ENCODE assay signal across 2 cellular contexts in the genomic region with DNA sequence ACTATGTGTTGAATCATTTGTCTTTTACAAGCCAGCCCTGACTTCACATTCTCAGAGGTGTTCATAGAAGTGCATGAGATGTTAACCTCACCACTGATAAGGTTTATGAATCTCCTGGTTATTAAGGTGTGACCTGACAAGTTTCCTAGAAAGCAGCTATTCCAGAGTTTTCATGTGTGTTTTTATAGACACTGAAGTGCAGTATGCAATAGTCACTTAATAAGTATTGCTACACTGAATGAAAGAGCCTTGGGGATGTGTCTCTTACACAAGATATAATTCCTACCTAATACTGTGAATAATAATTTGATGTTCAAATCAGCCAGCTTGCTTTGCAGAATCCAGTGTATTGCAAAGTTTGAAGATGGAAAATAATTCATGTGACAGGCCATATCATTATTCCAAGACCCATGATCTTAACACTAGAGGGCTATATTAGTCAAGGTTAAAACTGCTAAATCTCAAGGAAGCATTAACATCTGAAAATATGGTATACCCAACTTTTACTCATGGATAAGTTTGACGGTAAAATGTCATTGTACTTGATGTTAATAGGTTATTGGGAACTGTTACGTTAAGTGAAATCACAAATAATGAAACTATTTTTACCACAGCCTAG.
TF ChIP-seq lines count a peak whose summit lies in the region.

No MANE protein-coding gene starts in this region.

TF ChIP-seq in IMR-90, 13 proteins besides CTCF, POLR2A, EP300 and RAD21:
- TF ChIP-seq RCOR1 (IDR thresholded peaks at IDR 0.05; ENCODE audit: insufficient replicate concordance, low read length) (no peak), MAFK (IDR thresholded peaks at IDR 0.05; ENCODE audit: low read depth, low read length) (no peak), SMC3 (IDR thresholded peaks at IDR 0.05; ENCODE audit: low read depth, low read length) (no peak), USF2 (IDR thresholded peaks at IDR 0.05; ENCODE audit: low read depth, low read length) (no peak), NFE2L2 (IDR thresholded peaks at IDR 0.05; ENCODE audit: low read depth, low read length) (no peak), CEBPB (IDR thresholded peaks at IDR 0.05; ENCODE audit: low read depth, low read length) (no peak), RFX5 (IDR thresholded peaks at IDR 0.05; ENCODE audit: low read depth, low read length) (no peak), BHLHE40 (IDR thresholded peaks at IDR 0.05; ENCODE audit: low read depth, low read length) (no peak), FOS (IDR thresholded peaks at IDR 0.05; ENCODE audit: low read depth, low read length) (no peak), MXI1 (IDR thresholded peaks at IDR 0.05; ENCODE audit: borderline replicate concordance, low read depth, low read length) (no peak), CHD1 (IDR thresholded peaks at IDR 0.05; ENCODE audit: low read depth, low read length) (no peak), MAZ (IDR thresholded peaks at IDR 0.05; ENCODE audit: borderline replicate concordance, low read depth, low read length) (no peak)
- TF ChIP-seq, protein P1, sequence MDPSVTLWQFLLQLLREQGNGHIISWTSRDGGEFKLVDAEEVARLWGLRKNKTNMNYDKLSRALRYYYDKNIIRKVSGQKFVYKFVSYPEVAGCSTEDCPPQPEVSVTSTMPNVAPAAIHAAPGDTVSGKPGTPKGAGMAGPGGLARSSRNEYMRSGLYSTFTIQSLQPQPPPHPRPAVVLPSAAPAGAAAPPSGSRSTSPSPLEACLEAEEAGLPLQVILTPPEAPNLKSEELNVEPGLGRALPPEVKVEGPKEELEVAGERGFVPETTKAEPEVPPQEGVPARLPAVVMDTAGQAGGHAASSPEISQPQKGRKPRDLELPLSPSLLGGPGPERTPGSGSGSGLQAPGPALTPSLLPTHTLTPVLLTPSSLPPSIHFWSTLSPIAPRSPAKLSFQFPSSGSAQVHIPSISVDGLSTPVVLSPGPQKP (IDR thresholded peaks at IDR 0.05; ENCODE audit: borderline replicate concordance, low read depth, low read length) = no peak
TF ChIP-seq in IMR-90: peak in this region for 0.

TF ChIP-seq in SK-N-SH treated with all-trans-retinoic acid at 6 μM for 48 hours, 23 proteins besides CTCF, POLR2A, EP300 and RAD21:
- TF ChIP-seq ZFP3 (CRISPR knock-in tag; IDR thresholded peaks at IDR 0.05) (no peak), ZNF70 (CRISPR knock-in tag; IDR thresholded peaks at IDR 0.05) (no peak), SNAI2 (CRISPR knock-in tag; IDR thresholded peaks at IDR 0.05) (no peak), TCF4 (CRISPR knock-in tag; IDR thresholded peaks at IDR 0.05; ENCODE audit: borderline replicate concordance) (no peak), ZFP30 (CRISPR knock-in tag; IDR thresholded peaks at IDR 0.05) (no peak), ISL1 (CRISPR knock-in tag; IDR thresholded peaks at IDR 0.05) (no peak), CSDC2 (CRISPR knock-in tag; IDR thresholded peaks at IDR 0.05) (no peak), RARB (CRISPR knock-in tag; IDR thresholded peaks at IDR 0.05) (no peak), GLIS3 (CRISPR knock-in tag; IDR thresholded peaks at IDR 0.05) (no peak), CSRNP3 (CRISPR knock-in tag; IDR thresholded peaks at IDR 0.05) (no peak), ZC3H10 (CRISPR knock-in tag; IDR thresholded peaks at IDR 0.05) (no peak), PPARA (CRISPR knock-in tag; IDR thresholded peaks at IDR 0.05; ENCODE audit: borderline replicate concordance) (no peak), OSR1 (CRISPR knock-in tag; IDR thresholded peaks at IDR 0.05) (no peak), TSHZ2 (CRISPR knock-in tag; IDR thresholded peaks at IDR 0.05) (no peak), TOX (CRISPR knock-in tag; IDR thresholded peaks at IDR 0.05; ENCODE audit: borderline replicate concordance) (no peak), ARNTL (CRISPR knock-in tag; IDR thresholded peaks at IDR 0.05; ENCODE audit: borderline replicate concordance, low read depth) (no peak), PATZ1 (CRISPR knock-in tag; IDR thresholded peaks at IDR 0.05; ENCODE audit: borderline replicate concordance) (no peak), ZNF8 (CRISPR knock-in tag; IDR thresholded peaks at IDR 0.05) (no peak)
- TF ChIP-seq, protein P2, sequence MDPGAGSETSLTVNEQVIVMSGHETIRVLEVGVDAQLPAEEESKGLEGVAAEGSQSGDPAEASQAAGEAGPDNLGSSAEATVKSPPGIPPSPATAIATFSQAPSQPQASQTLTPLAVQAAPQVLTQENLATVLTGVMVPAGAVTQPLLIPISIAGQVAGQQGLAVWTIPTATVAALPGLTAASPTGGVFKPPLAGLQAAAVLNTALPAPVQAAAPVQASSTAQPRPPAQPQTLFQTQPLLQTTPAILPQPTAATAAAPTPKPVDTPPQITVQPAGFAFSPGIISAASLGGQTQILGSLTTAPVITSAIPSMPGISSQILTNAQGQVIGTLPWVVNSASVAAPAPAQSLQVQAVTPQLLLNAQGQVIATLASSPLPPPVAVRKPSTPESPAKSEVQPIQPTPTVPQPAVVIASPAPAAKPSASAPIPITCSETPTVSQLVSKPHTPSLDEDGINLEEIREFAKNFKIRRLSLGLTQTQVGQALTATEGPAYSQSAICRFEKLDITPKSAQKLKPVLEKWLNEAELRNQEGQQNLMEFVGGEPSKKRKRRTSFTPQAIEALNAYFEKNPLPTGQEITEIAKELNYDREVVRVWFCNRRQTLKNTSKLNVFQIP (CRISPR knock-in tag; IDR thresholded peaks at IDR 0.05; ENCODE audit: borderline replicate concordance, low read depth) = no peak
- TF ChIP-seq, protein P3, sequence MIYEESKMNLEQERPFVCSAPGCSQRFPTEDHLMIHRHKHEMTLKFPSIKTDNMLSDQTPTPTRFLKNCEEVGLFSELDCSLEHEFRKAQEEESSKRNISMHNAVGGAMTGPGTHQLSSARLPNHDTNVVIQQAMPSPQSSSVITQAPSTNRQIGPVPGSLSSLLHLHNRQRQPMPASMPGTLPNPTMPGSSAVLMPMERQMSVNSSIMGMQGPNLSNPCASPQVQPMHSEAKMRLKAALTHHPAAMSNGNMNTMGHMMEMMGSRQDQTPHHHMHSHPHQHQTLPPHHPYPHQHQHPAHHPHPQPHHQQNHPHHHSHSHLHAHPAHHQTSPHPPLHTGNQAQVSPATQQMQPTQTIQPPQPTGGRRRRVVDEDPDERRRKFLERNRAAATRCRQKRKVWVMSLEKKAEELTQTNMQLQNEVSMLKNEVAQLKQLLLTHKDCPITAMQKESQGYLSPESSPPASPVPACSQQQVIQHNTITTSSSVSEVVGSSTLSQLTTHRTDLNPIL (CRISPR knock-in tag; IDR thresholded peaks at IDR 0.05; ENCODE audit: low read depth) = no peak
